In genomic region chr16:80694950-80695471, GRCh38 we compare ENCODE assay signal across 17 cellular contexts.
DNase-seq lines count a peak whose midpoint lies in the region; ATAC-seq, FAIRE-seq and TF ChIP-seq lines count a peak whose summit lies in the region.
"Had no signal": no experiment of that assay in that cellular context is flagged by ENCODE, and none has a peak within 500 bp of the region (broad histone marks: within the 10 kb centered on the region; RNA-seq: fewer than 3 reads in every experiment).

No MANE protein-coding gene starts in this region.

- peaks cover 6% of the 10 kb centered on the region for H3K36me3 Mint-ChIP-seq in natural killer cell treated with Interleukin-12 subunit alpha and Interleukin-12 subunit beta and Interleukin-15 and Interleukin-18, amount 100 ng/mL, for 72 hours
- no peaks in the 10 kb centered on the region for H3K36me3 Mint-ChIP-seq in natural killer cell
- H3K36me3 Mint-ChIP-seq in activated T-helper 1 cell treated with anti-CD3 and anti-CD28 coated beads, Interleukin-12 subunit alpha, Interleukin-12 subunit beta, Interleukin-2, Interleukin-4 antibody, amounts not matched to agents 30 ng/mL and 10 ng/mL and 1 ng/mL, durations not matched to agents 14 hours and 24 hours and 36 hours (ENCODE audit: low read depth): peaks cover 26% of the 10 kb centered on the region

- peak in 1 of 2 donors; percentile 70 for ATAC-seq in natural killer cell treated with Interleukin-12 subunit alpha and Interleukin-12 subunit beta and Interleukin-15 and Interleukin-18, amount 100 ng/mL, for 72 hours
- no peak for ATAC-seq in natural killer cell

- H3K27ac Mint-ChIP-seq in natural killer cell treated with Interleukin-12 subunit alpha and Interleukin-12 subunit beta and Interleukin-15 and Interleukin-18, amount 100 ng/mL, for 72 hours: no peak overlapping the region
- no peak overlapping the region for H3K27ac Mint-ChIP-seq in natural killer cell
- H3K27ac Mint-ChIP-seq in activated T-helper 1 cell treated with anti-CD3 and anti-CD28 coated beads, Interleukin-12 subunit alpha, Interleukin-12 subunit beta, Interleukin-2, Interleukin-4 antibody, amounts not matched to agents 30 ng/mL and 10 ng/mL and 1 ng/mL, durations not matched to agents 14 hours and 24 hours and 36 hours: peak overlapping the region; percentile 52
- H3K27ac Mint-ChIP-seq: CD14-positive monocyte, HFFc6 had no signal

- H3K4me1 Mint-ChIP-seq in natural killer cell treated with Interleukin-12 subunit alpha and Interleukin-12 subunit beta and Interleukin-15 and Interleukin-18, amount 100 ng/mL, for 72 hours (ENCODE audit: low read depth in 2 of 2): peaks cover 3 to 46% of the 10 kb centered on the region in 2 donors
- H3K4me1 Mint-ChIP-seq in natural killer cell: no peaks in the 10 kb centered on the region
- H3K4me1 Mint-ChIP-seq in activated T-helper 1 cell treated with anti-CD3 and anti-CD28 coated beads, Interleukin-12 subunit alpha, Interleukin-12 subunit beta, Interleukin-2, Interleukin-4 antibody, amounts not matched to agents 30 ng/mL and 10 ng/mL and 1 ng/mL, durations not matched to agents 14 hours and 24 hours and 36 hours (ENCODE audit: low read depth): peaks cover 79% of the 10 kb centered on the region

- H3K4me3 Mint-ChIP-seq in natural killer cell treated with Interleukin-12 subunit alpha and Interleukin-12 subunit beta and Interleukin-15 and Interleukin-18, amount 100 ng/mL, for 72 hours: peak overlapping the region; percentile 2
- H3K4me3 Mint-ChIP-seq in natural killer cell: no peak overlapping the region
- no peak overlapping the region for H3K4me3 Mint-ChIP-seq in activated T-helper 1 cell treated with anti-CD3 and anti-CD28 coated beads, Interleukin-12 subunit alpha, Interleukin-12 subunit beta, Interleukin-2, Interleukin-4 antibody, amounts not matched to agents 30 ng/mL and 10 ng/mL and 1 ng/mL, durations not matched to agents 14 hours and 24 hours and 36 hours
- H3K4me3 Mint-ChIP-seq: CD14-positive monocyte, HFFc6 had no signal

- intact Hi-C loops in natural killer cell (cut with micrococcal nuclease): no loop called here
- intact Hi-C loops in activated T-helper 1 cell treated with anti-CD3 and anti-CD28 coated beads, Interleukin-12 subunit alpha, Interleukin-12 subunit beta, Interleukin-2, Interleukin-4 antibody, amounts not matched to agents 30 ng/mL and 10 ng/mL and 1 ng/mL, durations not matched to agents 14 hours and 24 hours and 36 hours (cut with micrococcal nuclease): loop anchor here (2.0 kb wide), 2 partner anchors 38 to 112 kb away; no protein-coding TSS in a partner anchor

- FAIRE-seq in H54 (lab: Jason Lieb, UNC): peak; percentile 6

- H3K27me3 Mint-ChIP-seq in natural killer cell treated with Interleukin-12 subunit alpha and Interleukin-12 subunit beta and Interleukin-15 and Interleukin-18, amount 100 ng/mL, for 72 hours: peaks cover 0 to 14% of the 10 kb centered on the region in 2 donors
- H3K27me3 Mint-ChIP-seq in natural killer cell (ENCODE audit: low read depth in 2 of 2): no peaks in the 10 kb centered on the region
- no peaks in the 10 kb centered on the region for H3K27me3 Mint-ChIP-seq in activated T-helper 1 cell treated with anti-CD3 and anti-CD28 coated beads, Interleukin-12 subunit alpha, Interleukin-12 subunit beta, Interleukin-2, Interleukin-4 antibody, amounts not matched to agents 30 ng/mL and 10 ng/mL and 1 ng/mL, durations not matched to agents 14 hours and 24 hours and 36 hours (ENCODE audit: insufficient read depth)

- TF ChIP-seq POLR2A in H54 (IDR thresholded peaks at IDR 0.05; ENCODE audit: low read depth, low read length): no peak

- TF ChIP-seq CTCF in natural killer cell (IDR thresholded peaks at IDR 0.05): no peak

- no peak for DNase-seq in natural killer cell treated with Interleukin-12 subunit alpha and Interleukin-12 subunit beta and Interleukin-15 and Interleukin-18, amount 100 ng/mL, for 72 hours (ENCODE audit: low spot score)
- DNase-seq in natural killer cell: no peak
- DNase-seq in H54 (ENCODE audit: insufficient read length, low spot score): no peak
- DNase-seq in activated T-helper 1 cell treated with anti-CD3 and anti-CD28 coated beads, Interleukin-12 subunit alpha, Interleukin-12 subunit beta, Interleukin-2, Interleukin-4 antibody, amounts not matched to agents 30 ng/mL and 10 ng/mL and 1 ng/mL, durations not matched to agents 14 hours and 24 hours and 36 hours (ENCODE audit: low spot score): no peak
- no peak for DNase-seq in C1 segment of cervical spinal cord (lab: John Stamatoyannopoulos, UW)
- no peak for DNase-seq in activated CD4-positive, alpha-beta T cell treated with anti-CD3 and anti-CD28 coated beads for 1 hour
- DNase-seq in iPS-NIHi7 (ENCODE audit: extremely low spot score): no peak
- DNase-seq: DMS 273 treated with DMSO at 0.1 percent for 48 hours; GDM1; HFFc6; IMR-90; Kasumi-1; NCI-H1417 treated with DMSO at 0.1 percent for 48 hours; NCI-H1930; NCI-H526 treated with DMSO at 0.1 percent for 48 hours; NK-92 treated with Interleukin-12 subunit alpha and Interleukin-12 subunit beta, amount 100 ng/mL, for 24 hours had no signal

- peaks cover 3% of the 10 kb centered on the region for H3K9me3 Mint-ChIP-seq in natural killer cell treated with Interleukin-12 subunit alpha and Interleukin-12 subunit beta and Interleukin-15 and Interleukin-18, amount 100 ng/mL, for 72 hours
- no peaks in the 10 kb centered on the region for H3K9me3 Mint-ChIP-seq in natural killer cell
- peaks cover 22% of the 10 kb centered on the region for H3K9me3 Mint-ChIP-seq in activated T-helper 1 cell treated with anti-CD3 and anti-CD28 coated beads, Interleukin-12 subunit alpha, Interleukin-12 subunit beta, Interleukin-2, Interleukin-4 antibody, amounts not matched to agents 30 ng/mL and 10 ng/mL and 1 ng/mL, durations not matched to agents 14 hours and 24 hours and 36 hours
- H3K9me3 Mint-ChIP-seq: HFFc6 had no signal
